ENCODE assay signal across 1 cellular context in the genomic region with DNA sequence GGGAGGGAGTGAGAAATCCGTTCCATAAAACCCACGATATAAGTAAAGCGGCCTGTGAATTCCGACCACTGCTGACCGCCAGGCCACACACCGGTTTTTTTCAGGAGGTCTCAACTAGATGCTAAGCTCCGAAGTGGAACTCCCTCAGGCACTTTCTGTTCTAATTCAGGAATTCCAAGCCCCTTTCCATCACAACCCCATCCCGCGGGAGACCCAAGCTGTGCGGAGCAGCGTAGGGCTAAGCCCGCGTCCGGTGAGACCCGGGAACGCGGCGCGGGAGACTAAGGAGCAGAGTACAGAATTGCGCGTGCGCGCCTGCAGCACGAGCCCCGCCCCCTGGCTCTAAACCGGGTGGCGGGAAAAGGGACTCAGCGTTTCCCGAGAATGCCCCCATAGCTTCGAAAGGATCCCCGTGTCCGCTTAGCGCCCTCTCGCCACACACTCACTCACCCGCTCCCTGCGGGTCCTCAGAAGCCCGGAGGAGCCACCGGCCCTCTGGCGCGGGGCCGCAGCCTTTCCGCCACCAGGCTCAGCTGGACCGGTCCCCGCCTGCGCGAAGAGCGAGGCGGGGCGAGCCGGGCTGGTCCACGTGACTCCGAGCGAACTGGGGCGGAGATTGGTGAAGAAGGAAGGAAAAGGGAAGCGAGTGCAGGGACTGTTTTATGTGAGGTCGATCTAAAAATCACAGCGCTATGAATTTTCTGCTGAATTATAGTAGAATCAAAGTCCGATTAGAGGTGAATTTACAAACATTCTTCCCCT.
TF ChIP-seq lines count a peak whose summit lies in the region.

A gene with protein sequence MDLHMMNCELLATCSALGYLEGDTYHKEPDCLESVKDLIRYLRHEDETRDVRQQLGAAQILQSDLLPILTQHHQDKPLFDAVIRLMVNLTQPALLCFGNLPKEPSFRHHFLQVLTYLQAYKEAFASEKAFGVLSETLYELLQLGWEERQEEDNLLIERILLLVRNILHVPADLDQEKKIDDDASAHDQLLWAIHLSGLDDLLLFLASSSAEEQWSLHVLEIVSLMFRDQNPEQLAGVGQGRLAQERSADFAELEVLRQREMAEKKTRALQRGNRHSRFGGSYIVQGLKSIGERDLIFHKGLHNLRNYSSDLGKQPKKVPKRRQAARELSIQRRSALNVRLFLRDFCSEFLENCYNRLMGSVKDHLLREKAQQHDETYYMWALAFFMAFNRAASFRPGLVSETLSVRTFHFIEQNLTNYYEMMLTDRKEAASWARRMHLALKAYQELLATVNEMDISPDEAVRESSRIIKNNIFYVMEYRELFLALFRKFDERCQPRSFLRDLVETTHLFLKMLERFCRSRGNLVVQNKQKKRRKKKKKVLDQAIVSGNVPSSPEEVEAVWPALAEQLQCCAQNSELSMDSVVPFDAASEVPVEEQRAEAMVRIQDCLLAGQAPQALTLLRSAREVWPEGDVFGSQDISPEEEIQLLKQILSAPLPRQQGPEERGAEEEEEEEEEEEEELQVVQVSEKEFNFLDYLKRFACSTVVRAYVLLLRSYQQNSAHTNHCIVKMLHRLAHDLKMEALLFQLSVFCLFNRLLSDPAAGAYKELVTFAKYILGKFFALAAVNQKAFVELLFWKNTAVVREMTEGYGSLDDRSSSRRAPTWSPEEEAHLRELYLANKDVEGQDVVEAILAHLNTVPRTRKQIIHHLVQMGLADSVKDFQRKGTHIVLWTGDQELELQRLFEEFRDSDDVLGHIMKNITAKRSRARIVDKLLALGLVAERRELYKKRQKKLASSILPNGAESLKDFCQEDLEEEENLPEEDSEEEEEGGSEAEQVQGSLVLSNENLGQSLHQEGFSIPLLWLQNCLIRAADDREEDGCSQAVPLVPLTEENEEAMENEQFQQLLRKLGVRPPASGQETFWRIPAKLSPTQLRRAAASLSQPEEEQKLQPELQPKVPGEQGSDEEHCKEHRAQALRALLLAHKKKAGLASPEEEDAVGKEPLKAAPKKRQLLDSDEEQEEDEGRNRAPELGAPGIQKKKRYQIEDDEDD (minus strand): TSS at position 567 of the 762 bp plus-strand sequence. CDS start 15,256 bp downstream, outside the sequence.

TF ChIP-seq in HCT116, 20 proteins besides CTCF, POLR2A, EP300 and RAD21 (continued from another document):
- TF ChIP-seq, protein P1, sequence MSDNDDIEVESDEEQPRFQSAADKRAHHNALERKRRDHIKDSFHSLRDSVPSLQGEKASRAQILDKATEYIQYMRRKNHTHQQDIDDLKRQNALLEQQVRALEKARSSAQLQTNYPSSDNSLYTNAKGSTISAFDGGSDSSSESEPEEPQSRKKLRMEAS (IDR thresholded peaks at IDR 0.05) = peak; percentile 88
- TF ChIP-seq ZNF274 (IDR thresholded peaks at IDR 0.05; ENCODE audit: low read depth, low read length) (no peak), TCF7L2 (IDR thresholded peaks at IDR 0.05; ENCODE audit: borderline replicate concordance, extremely low read depth, insufficient read depth, insufficient read length) (peak; percentile 31), YY1 (IDR thresholded peaks at IDR 0.05; ENCODE audit: extremely low read depth, insufficient replicate concordance, low read depth, low read length) (peak; percentile 11), CEBPB (IDR thresholded peaks at IDR 0.05; ENCODE audit: low read depth) (no peak), EZH2phosphoT487 (IDR thresholded peaks at IDR 0.05; ENCODE audit: borderline replicate concordance) (no peak)
- TF ChIP-seq, protein P2, sequence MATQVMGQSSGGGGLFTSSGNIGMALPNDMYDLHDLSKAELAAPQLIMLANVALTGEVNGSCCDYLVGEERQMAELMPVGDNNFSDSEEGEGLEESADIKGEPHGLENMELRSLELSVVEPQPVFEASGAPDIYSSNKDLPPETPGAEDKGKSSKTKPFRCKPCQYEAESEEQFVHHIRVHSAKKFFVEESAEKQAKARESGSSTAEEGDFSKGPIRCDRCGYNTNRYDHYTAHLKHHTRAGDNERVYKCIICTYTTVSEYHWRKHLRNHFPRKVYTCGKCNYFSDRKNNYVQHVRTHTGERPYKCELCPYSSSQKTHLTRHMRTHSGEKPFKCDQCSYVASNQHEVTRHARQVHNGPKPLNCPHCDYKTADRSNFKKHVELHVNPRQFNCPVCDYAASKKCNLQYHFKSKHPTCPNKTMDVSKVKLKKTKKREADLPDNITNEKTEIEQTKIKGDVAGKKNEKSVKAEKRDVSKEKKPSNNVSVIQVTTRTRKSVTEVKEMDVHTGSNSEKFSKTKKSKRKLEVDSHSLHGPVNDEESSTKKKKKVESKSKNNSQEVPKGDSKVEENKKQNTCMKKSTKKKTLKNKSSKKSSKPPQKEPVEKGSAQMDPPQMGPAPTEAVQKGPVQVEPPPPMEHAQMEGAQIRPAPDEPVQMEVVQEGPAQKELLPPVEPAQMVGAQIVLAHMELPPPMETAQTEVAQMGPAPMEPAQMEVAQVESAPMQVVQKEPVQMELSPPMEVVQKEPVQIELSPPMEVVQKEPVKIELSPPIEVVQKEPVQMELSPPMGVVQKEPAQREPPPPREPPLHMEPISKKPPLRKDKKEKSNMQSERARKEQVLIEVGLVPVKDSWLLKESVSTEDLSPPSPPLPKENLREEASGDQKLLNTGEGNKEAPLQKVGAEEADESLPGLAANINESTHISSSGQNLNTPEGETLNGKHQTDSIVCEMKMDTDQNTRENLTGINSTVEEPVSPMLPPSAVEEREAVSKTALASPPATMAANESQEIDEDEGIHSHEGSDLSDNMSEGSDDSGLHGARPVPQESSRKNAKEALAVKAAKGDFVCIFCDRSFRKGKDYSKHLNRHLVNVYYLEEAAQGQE (IDR thresholded peaks at IDR 0.05; ENCODE audit: low read depth) = no peak
